In genomic region chr2:202822411-202822810, GRCh38 we compare ENCODE assay signal across 1 cellular context.
A peak's percentile ranks its signal among the peaks of the same experiment; 100 is the strongest.
TF ChIP-seq lines count a peak whose summit lies in the region.

No MANE protein-coding gene starts in this region.

TF ChIP-seq in HEK293, 187 proteins besides CTCF, POLR2A, EP300 and RAD21 (continued from another document and continues in another):
- TF ChIP-seq ZNF18 (tag by site-specific recombination; IDR thresholded peaks at IDR 0.05) (no peak), ZBTB21 (tag by site-specific recombination; IDR thresholded peaks at IDR 0.05) (no peak), ZBTB20 (tag by site-specific recombination; IDR thresholded peaks at IDR 0.05) (no peak), WT1 (tag by site-specific recombination; IDR thresholded peaks at IDR 0.05) (peak; percentile 98), ZNF211 (tag by site-specific recombination; IDR thresholded peaks at IDR 0.05; ENCODE audit: low read depth) (no peak), ZNF624 (tag by site-specific recombination; IDR thresholded peaks at IDR 0.05) (no peak), ZNF311 (tag by site-specific recombination; IDR thresholded peaks at IDR 0.05; ENCODE audit: borderline replicate concordance) (no peak), ZNF148 (tag by site-specific recombination; IDR thresholded peaks at IDR 0.05; ENCODE audit: borderline replicate concordance) (peak; percentile 51; the same call in 1 of the 2 replicates), ZIC2 (tag by site-specific recombination; IDR thresholded peaks at IDR 0.05) (no peak), GLI4 (tag by site-specific recombination; IDR thresholded peaks at IDR 0.05) (no peak), ZNF777 (tag by site-specific recombination; IDR thresholded peaks at IDR 0.05; ENCODE audit: borderline replicate concordance) (no peak), ZNF830 (tag by site-specific recombination; IDR thresholded peaks at IDR 0.05; ENCODE audit: low read depth) (no peak), ZNF19 (tag by site-specific recombination; IDR thresholded peaks at IDR 0.05; ENCODE audit: low read depth) (no peak), ZNF707 (tag by site-specific recombination; IDR thresholded peaks at IDR 0.05) (no peak), ZNF768 (tag by site-specific recombination; IDR thresholded peaks at IDR 0.05) (no peak), ZNF350 (tag by site-specific recombination; IDR thresholded peaks at IDR 0.05) (no peak), ZNF362 (tag by site-specific recombination; IDR thresholded peaks at IDR 0.05) (peak; percentile 90), ZSCAN4 (tag by site-specific recombination; IDR thresholded peaks at IDR 0.05) (no peak), HIC1 (tag by site-specific recombination; IDR thresholded peaks at IDR 0.05) (peak; percentile 41; the same call in 1 of the 2 replicates), ZNF792 (tag by site-specific recombination; IDR thresholded peaks at IDR 0.05) (no peak), ZNF214 (tag by site-specific recombination; IDR thresholded peaks at IDR 0.05; ENCODE audit: borderline replicate concordance) (no peak), ZNF10 (tag by site-specific recombination; IDR thresholded peaks at IDR 0.05) (no peak), IKZF3 (tag by site-specific recombination; IDR thresholded peaks at IDR 0.05) (no peak), GFI1B (tag by site-specific recombination; IDR thresholded peaks at IDR 0.05) (peak; percentile 99), OSR2 (tag by site-specific recombination; IDR thresholded peaks at IDR 0.05) (peak; percentile 97), ZNF791 (tag by site-specific recombination; IDR thresholded peaks at IDR 0.05) (no peak), SETDB1 (IDR thresholded peaks at IDR 0.05; ENCODE audit: insufficient read length, low read length) (no peak), HOXA7 (CRISPR knock-in tag; IDR thresholded peaks at IDR 0.05; ENCODE audit: borderline replicate concordance) (no peak), KLF10 (tag by site-specific recombination; IDR thresholded peaks at IDR 0.05) (peak; percentile 56; the same call in 1 of the 2 replicates), ZSCAN30 (tag by site-specific recombination; IDR thresholded peaks at IDR 0.05) (no peak), ZNF621 (tag by site-specific recombination; IDR thresholded peaks at IDR 0.05) (no peak), ZNF571 (tag by site-specific recombination; IDR thresholded peaks at IDR 0.05) (no peak), ZEB2 (tag by site-specific recombination; IDR thresholded peaks at IDR 0.05) (peak; percentile 61; the same call in 1 of the 2 replicates), ZNF660 (tag by site-specific recombination; IDR thresholded peaks at IDR 0.05) (no peak)
- TF ChIP-seq, protein P1, sequence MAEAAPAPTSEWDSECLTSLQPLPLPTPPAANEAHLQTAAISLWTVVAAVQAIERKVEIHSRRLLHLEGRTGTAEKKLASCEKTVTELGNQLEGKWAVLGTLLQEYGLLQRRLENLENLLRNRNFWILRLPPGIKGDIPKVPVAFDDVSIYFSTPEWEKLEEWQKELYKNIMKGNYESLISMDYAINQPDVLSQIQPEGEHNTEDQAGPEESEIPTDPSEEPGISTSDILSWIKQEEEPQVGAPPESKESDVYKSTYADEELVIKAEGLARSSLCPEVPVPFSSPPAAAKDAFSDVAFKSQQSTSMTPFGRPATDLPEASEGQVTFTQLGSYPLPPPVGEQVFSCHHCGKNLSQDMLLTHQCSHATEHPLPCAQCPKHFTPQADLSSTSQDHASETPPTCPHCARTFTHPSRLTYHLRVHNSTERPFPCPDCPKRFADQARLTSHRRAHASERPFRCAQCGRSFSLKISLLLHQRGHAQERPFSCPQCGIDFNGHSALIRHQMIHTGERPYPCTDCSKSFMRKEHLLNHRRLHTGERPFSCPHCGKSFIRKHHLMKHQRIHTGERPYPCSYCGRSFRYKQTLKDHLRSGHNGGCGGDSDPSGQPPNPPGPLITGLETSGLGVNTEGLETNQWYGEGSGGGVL (tag by site-specific recombination; IDR thresholded peaks at IDR 0.05), result peak; percentile 42; the same call in 1 of the 2 replicates
- TF ChIP-seq, protein P2, sequence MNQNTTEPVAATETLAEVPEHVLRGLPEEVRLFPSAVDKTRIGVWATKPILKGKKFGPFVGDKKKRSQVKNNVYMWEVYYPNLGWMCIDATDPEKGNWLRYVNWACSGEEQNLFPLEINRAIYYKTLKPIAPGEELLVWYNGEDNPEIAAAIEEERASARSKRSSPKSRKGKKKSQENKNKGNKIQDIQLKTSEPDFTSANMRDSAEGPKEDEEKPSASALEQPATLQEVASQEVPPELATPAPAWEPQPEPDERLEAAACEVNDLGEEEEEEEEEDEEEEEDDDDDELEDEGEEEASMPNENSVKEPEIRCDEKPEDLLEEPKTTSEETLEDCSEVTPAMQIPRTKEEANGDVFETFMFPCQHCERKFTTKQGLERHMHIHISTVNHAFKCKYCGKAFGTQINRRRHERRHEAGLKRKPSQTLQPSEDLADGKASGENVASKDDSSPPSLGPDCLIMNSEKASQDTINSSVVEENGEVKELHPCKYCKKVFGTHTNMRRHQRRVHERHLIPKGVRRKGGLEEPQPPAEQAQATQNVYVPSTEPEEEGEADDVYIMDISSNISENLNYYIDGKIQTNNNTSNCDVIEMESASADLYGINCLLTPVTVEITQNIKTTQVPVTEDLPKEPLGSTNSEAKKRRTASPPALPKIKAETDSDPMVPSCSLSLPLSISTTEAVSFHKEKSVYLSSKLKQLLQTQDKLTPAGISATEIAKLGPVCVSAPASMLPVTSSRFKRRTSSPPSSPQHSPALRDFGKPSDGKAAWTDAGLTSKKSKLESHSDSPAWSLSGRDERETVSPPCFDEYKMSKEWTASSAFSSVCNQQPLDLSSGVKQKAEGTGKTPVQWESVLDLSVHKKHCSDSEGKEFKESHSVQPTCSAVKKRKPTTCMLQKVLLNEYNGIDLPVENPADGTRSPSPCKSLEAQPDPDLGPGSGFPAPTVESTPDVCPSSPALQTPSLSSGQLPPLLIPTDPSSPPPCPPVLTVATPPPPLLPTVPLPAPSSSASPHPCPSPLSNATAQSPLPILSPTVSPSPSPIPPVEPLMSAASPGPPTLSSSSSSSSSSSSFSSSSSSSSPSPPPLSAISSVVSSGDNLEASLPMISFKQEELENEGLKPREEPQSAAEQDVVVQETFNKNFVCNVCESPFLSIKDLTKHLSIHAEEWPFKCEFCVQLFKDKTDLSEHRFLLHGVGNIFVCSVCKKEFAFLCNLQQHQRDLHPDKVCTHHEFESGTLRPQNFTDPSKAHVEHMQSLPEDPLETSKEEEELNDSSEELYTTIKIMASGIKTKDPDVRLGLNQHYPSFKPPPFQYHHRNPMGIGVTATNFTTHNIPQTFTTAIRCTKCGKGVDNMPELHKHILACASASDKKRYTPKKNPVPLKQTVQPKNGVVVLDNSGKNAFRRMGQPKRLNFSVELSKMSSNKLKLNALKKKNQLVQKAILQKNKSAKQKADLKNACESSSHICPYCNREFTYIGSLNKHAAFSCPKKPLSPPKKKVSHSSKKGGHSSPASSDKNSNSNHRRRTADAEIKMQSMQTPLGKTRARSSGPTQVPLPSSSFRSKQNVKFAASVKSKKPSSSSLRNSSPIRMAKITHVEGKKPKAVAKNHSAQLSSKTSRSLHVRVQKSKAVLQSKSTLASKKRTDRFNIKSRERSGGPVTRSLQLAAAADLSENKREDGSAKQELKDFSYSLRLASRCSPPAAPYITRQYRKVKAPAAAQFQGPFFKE (tag by site-specific recombination; IDR thresholded peaks at IDR 0.05; ENCODE audit: borderline replicate concordance), result no peak
- TF ChIP-seq, protein P3, sequence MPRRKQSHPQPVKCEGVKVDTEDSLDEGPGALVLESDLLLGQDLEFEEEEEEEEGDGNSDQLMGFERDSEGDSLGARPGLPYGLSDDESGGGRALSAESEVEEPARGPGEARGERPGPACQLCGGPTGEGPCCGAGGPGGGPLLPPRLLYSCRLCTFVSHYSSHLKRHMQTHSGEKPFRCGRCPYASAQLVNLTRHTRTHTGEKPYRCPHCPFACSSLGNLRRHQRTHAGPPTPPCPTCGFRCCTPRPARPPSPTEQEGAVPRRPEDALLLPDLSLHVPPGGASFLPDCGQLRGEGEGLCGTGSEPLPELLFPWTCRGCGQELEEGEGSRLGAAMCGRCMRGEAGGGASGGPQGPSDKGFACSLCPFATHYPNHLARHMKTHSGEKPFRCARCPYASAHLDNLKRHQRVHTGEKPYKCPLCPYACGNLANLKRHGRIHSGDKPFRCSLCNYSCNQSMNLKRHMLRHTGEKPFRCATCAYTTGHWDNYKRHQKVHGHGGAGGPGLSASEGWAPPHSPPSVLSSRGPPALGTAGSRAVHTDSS (tag by site-specific recombination; IDR thresholded peaks at IDR 0.05), result no peak
- TF ChIP-seq, protein P4, sequence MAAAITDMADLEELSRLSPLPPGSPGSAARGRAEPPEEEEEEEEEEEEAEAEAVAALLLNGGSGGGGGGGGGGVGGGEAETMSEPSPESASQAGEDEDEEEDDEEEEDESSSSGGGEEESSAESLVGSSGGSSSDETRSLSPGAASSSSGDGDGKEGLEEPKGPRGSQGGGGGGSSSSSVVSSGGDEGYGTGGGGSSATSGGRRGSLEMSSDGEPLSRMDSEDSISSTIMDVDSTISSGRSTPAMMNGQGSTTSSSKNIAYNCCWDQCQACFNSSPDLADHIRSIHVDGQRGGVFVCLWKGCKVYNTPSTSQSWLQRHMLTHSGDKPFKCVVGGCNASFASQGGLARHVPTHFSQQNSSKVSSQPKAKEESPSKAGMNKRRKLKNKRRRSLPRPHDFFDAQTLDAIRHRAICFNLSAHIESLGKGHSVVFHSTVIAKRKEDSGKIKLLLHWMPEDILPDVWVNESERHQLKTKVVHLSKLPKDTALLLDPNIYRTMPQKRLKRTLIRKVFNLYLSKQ (tag by site-specific recombination; IDR thresholded peaks at IDR 0.05; ENCODE audit: borderline replicate concordance), result no peak
